15 cellular contexts compared by ENCODE assay signal in the genomic region with DNA sequence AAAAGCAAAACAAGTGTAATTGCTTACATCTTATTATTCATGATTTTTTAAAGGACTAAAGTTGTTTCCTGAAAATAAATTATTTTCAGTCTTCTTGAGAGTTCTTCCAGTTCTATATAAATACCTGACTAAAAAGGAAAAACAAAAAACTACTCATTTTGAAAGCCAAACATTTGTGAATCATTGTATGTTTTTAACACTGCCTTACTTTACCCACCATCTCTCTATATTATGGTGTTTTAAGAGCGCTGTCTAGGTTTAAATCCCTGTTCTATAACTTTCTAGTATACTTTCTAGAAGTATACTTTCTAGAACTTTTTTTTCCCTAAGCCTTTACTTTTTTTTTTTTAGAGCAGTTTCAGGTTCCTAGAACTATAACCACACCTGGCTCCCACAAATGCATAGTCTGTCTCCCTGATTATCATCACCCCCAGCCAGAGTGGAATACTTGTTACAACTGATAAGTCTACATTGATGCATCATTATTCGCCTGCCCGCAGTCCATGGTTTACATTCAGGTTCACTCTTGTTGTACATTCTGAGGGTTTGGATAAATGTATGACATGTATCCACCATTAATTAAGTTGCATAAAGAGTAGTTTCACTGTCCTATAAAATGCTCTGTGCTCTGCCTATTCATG.
"Had no signal": no experiment of that assay in that cellular context is flagged by ENCODE, and none has a peak within 500 bp of the region (broad histone marks: within the 10 kb centered on the region; RNA-seq: fewer than 3 reads in every experiment).

No MANE protein-coding gene starts in this region.

- H3K27ac Mint-ChIP-seq: stimulated activated memory B cell treated with anti-CD40 and anti-IgM and Interleukin-4, amounts not matched to agents 10 μg/mL and 1 μg/mL and 100 μg/mL, for 72 hours had no signal

- H3K9me3 Mint-ChIP-seq: naive B cell; stimulated activated memory B cell treated with anti-CD40 and anti-IgM and Interleukin-4, amounts not matched to agents 10 μg/mL and 1 μg/mL and 100 μg/mL, for 72 hours had no signal

- H3K4me1 ChIP-seq: SJCRH30 had no signal

- H3K27ac ChIP-seq: coronary artery, foreskin keratinocyte, SJCRH30, skin epidermis, suprapubic skin, upper lobe of right lung had no signal

- ATAC-seq: foreskin keratinocyte; left cardiac atrium; stimulated activated memory B cell treated with anti-CD40 and anti-IgM and Interleukin-4, amounts not matched to agents 10 μg/mL and 1 μg/mL and 100 μg/mL, for 72 hours; upper lobe of right lung had no signal

- H3K9me3 ChIP-seq: SJCRH30, suprapubic skin, upper lobe of right lung had no signal

- H3K27me3 ChIP-seq: foreskin keratinocyte, SJCRH30, suprapubic skin, upper lobe of right lung had no signal

- H3K4me3 ChIP-seq: coronary artery, SJCRH30, skin epidermis, suprapubic skin, upper lobe of right lung had no signal

- DNase-seq: activated CD4-positive, alpha-beta T cell treated with anti-CD3 and anti-CD28 coated beads for 4 hours; activated effector memory CD4-positive, alpha-beta T cell treated with Interleukin-2 at 50 U/mL for 16 hours; central memory CD4-positive, alpha-beta T cell; effector CD4-positive, alpha-beta T cell; foreskin keratinocyte; left cardiac atrium; naive B cell; posterior cingulate gyrus; SJCRH30; T1000; upper lobe of right lung had no signal

- H3K27me3 Mint-ChIP-seq: naive B cell; stimulated activated memory B cell treated with anti-CD40 and anti-IgM and Interleukin-4, amounts not matched to agents 10 μg/mL and 1 μg/mL and 100 μg/mL, for 72 hours had no signal

- H3K4me3 Mint-ChIP-seq: stimulated activated memory B cell treated with anti-CD40 and anti-IgM and Interleukin-4, amounts not matched to agents 10 μg/mL and 1 μg/mL and 100 μg/mL, for 72 hours had no signal
